18 cellular contexts compared by ENCODE assay signal in genomic region chr3:48655063-48655462, GRCh38. TPM values are rescaled to one million over a fixed set of nuclear protein-coding genes. Genes with fewer than 3 reads are reported as not detected.
A peak's percentile ranks its signal among the peaks of the same experiment; 100 is the strongest.
DNase-seq lines count a peak whose midpoint lies in the region; ATAC-seq and TF ChIP-seq lines count a peak whose summit lies in the region.
"Had no signal": no experiment of that assay in that cellular context is flagged by ENCODE, and none has a peak within 500 bp of the region (broad histone marks: within the 10 kb centered on the region; RNA-seq: fewer than 3 reads in every experiment).

No MANE protein-coding gene starts in this region.

- no peaks in the 10 kb centered on the region for H3K27me3 Mint-ChIP-seq in activated CD4-positive, alpha-beta T cell treated with anti-CD3 and anti-CD28 coated beads, Interleukin-2, amount 10 ng/mL, durations not matched to agents 7 days and 5 days
- H3K27me3 Mint-ChIP-seq in endothelial cell (ENCODE audit: unreplicated experiment): peaks cover 26% of the 10 kb centered on the region
- no peaks in the 10 kb centered on the region for H3K27me3 Mint-ChIP-seq in stimulated activated memory B cell treated with anti-CD40 and anti-IgM and Interleukin-4, amounts not matched to agents 10 μg/mL and 1 μg/mL and 100 μg/mL, for 72 hours

- H3K4me3 Mint-ChIP-seq in activated CD4-positive, alpha-beta T cell treated with anti-CD3 and anti-CD28 coated beads, Interleukin-2, amount 10 ng/mL, durations not matched to agents 7 days and 5 days: peak overlapping the region; percentile 64
- peak overlapping the region; percentile 59 for H3K4me3 Mint-ChIP-seq in endothelial cell (ENCODE audit: unreplicated experiment)
- peak overlapping the region; percentile 79 for H3K4me3 Mint-ChIP-seq in stimulated activated memory B cell treated with anti-CD40 and anti-IgM and Interleukin-4, amounts not matched to agents 10 μg/mL and 1 μg/mL and 100 μg/mL, for 72 hours

- H3K36me3 Mint-ChIP-seq in activated CD4-positive, alpha-beta T cell treated with anti-CD3 and anti-CD28 coated beads, Interleukin-2, amount 10 ng/mL, durations not matched to agents 7 days and 5 days (ENCODE audit: low read depth): no peaks in the 10 kb centered on the region
- H3K36me3 Mint-ChIP-seq in endothelial cell (ENCODE audit: low read depth, unreplicated experiment): peaks cover 13% of the 10 kb centered on the region
- no peaks in the 10 kb centered on the region for H3K36me3 Mint-ChIP-seq in stimulated activated memory B cell treated with anti-CD40 and anti-IgM and Interleukin-4, amounts not matched to agents 10 μg/mL and 1 μg/mL and 100 μg/mL, for 72 hours

- H3K4me1 ChIP-seq in RWPE2 (ENCODE audit: insufficient read depth, poor library complexity, severe bottlenecking): no peaks in the 10 kb centered on the region

- CTCF ChIA-PET in activated CD4-positive, alpha-beta T cell treated with anti-CD3 and anti-CD28 coated beads, Interleukin-2, amount 10 ng/mL, durations not matched to agents 7 days and 5 days (lab: Charles Lee): interaction anchor here (3.7 to 4.9 kb wide), 2 partner anchors 8 to 20 kb away, joined by 17 to 26 read pairs; partner anchors contain the start of genes CELSR3 and SLC26A6

- no peak overlapping the region for H3K4me3 ChIP-seq in RWPE2 (ENCODE audit: severe bottlenecking)
- H3K4me3 ChIP-seq: K562 had no signal

- H3K9me3 Mint-ChIP-seq in activated CD4-positive, alpha-beta T cell treated with anti-CD3 and anti-CD28 coated beads, Interleukin-2, amount 10 ng/mL, durations not matched to agents 7 days and 5 days: no peaks in the 10 kb centered on the region
- H3K9me3 Mint-ChIP-seq in endothelial cell (ENCODE audit: unreplicated experiment): no peaks in the 10 kb centered on the region
- no peaks in the 10 kb centered on the region for H3K9me3 Mint-ChIP-seq in stimulated activated memory B cell treated with anti-CD40 and anti-IgM and Interleukin-4, amounts not matched to agents 10 μg/mL and 1 μg/mL and 100 μg/mL, for 72 hours

- DNase-seq in activated CD4-positive, alpha-beta T cell treated with anti-CD3 and anti-CD28 coated beads, Interleukin-2, amount 10 ng/mL, durations not matched to agents 7 days and 5 days: no peak
- DNase-seq in activated CD4-positive, alpha-beta T cell treated with anti-CD3 and anti-CD28 coated beads for 4 hours: no peak
- DNase-seq in RWPE2 (ENCODE audit: low spot score) (no peak), endothelial cell (ENCODE audit: low spot score) (no peak), posterior vena cava (ENCODE audit: low spot score) (no peak), NCI-H146 (lab: John Stamatoyannopoulos, UW) (no peak)
- DNase-seq: NCI-H1436 treated with DMSO at 0.1 percent for 48 hours, NCI-H526, small intestine, tibial artery had no signal

- peaks cover 24% of the 10 kb centered on the region for H3K4me1 Mint-ChIP-seq in activated CD4-positive, alpha-beta T cell treated with anti-CD3 and anti-CD28 coated beads, Interleukin-2, amount 10 ng/mL, durations not matched to agents 7 days and 5 days
- H3K4me1 Mint-ChIP-seq in endothelial cell (ENCODE audit: unreplicated experiment): peaks cover 8% of the 10 kb centered on the region
- peaks cover 28% of the 10 kb centered on the region for H3K4me1 Mint-ChIP-seq in stimulated activated memory B cell treated with anti-CD40 and anti-IgM and Interleukin-4, amounts not matched to agents 10 μg/mL and 1 μg/mL and 100 μg/mL, for 72 hours

- no peak for TF ChIP-seq CTCF in RWPE2 (IDR thresholded peaks at IDR 0.05; ENCODE audit: poor library complexity, severe bottlenecking)
- no peak for TF ChIP-seq CTCF in endothelial cell (IDR thresholded peaks at IDR 0.05; ENCODE audit: unreplicated experiment)

- no peak for ATAC-seq in RWPE2 (ENCODE audit: low read depth)
- no peak for ATAC-seq in stimulated activated memory B cell treated with anti-CD40 and anti-IgM and Interleukin-4, amounts not matched to agents 10 μg/mL and 1 μg/mL and 100 μg/mL, for 72 hours
- ATAC-seq in GM21528 (IDR thresholded peaks at IDR 0.05; ENCODE audit: low FRiP score, unreplicated experiment): no peak
- ATAC-seq: K562, left colon had no signal

- no peaks in the 10 kb centered on the region for H3K27me3 ChIP-seq in RWPE2 (ENCODE audit: insufficient read depth, poor library complexity, severe bottlenecking)
- H3K27me3 ChIP-seq: tibial artery had no signal

- POLR2A ChIA-PET in activated CD4-positive, alpha-beta T cell treated with anti-CD3 and anti-CD28 coated beads, Interleukin-2, amount 10 ng/mL, durations not matched to agents 7 days and 5 days (lab: Charles Lee): no interaction called here

- peak overlapping the region; percentile 27 for H3K27ac ChIP-seq in RWPE2 (ENCODE audit: poor library complexity, severe bottlenecking)
- H3K27ac ChIP-seq: neutrophil had no signal

- H3K27ac Mint-ChIP-seq in activated CD4-positive, alpha-beta T cell treated with anti-CD3 and anti-CD28 coated beads, Interleukin-2, amount 10 ng/mL, durations not matched to agents 7 days and 5 days: peak overlapping the region; percentile 89
- no peak overlapping the region for H3K27ac Mint-ChIP-seq in endothelial cell (ENCODE audit: unreplicated experiment)
- H3K27ac Mint-ChIP-seq in stimulated activated memory B cell treated with anti-CD40 and anti-IgM and Interleukin-4, amounts not matched to agents 10 μg/mL and 1 μg/mL and 100 μg/mL, for 72 hours: peak overlapping the region; percentile 83

- intact Hi-C loops in posterior vena cava (cut with DNase I): no loop called here

- H3K9me3 ChIP-seq in RWPE2 (ENCODE audit: severe bottlenecking): no peaks in the 10 kb centered on the region
- H3K9me3 ChIP-seq: neutrophil, tibial artery had no signal

- H3K36me3 ChIP-seq in RWPE2 (ENCODE audit: low read depth): no peaks in the 10 kb centered on the region
- H3K36me3 ChIP-seq: neutrophil, tibial artery had no signal

RNA-seq across cellular contexts. Expression of gene CELSR3, which starts 7.6 kb away (rescaled TPM):
- 1 to 10 TPM; 7.9 to 8.6 TPM for total RNA-seq in activated CD4-positive, alpha-beta T cell treated with anti-CD3 and anti-CD28 coated beads, Interleukin-2, amount 10 ng/mL, durations not matched to agents 7 days and 5 days
- 7.6 TPM for total RNA-seq in endothelial cell (ENCODE audit: unreplicated experiment)
- under 1 TPM; 0.65 to 0.67 TPM for total RNA-seq in posterior vena cava

RNA-seq across cellular contexts. Expression of gene SLC26A6, which starts 19.8 kb away (rescaled TPM):
- 10 to 100 TPM; 41.3 to 45.7 TPM for total RNA-seq in activated CD4-positive, alpha-beta T cell treated with anti-CD3 and anti-CD28 coated beads, Interleukin-2, amount 10 ng/mL, durations not matched to agents 7 days and 5 days
- 76.1 TPM for total RNA-seq in endothelial cell (ENCODE audit: unreplicated experiment)
- total RNA-seq in posterior vena cava: 10 to 100 TPM in 1 of 2 donors, 1 to 10 TPM in 1; 7.0 to 11.7 TPM

RNA-seq across cellular contexts. Expression of gene NCKIPSD, which starts 30.7 kb away (rescaled TPM):
- total RNA-seq in activated CD4-positive, alpha-beta T cell treated with anti-CD3 and anti-CD28 coated beads, Interleukin-2, amount 10 ng/mL, durations not matched to agents 7 days and 5 days: 10 to 100 TPM; 41.5 to 42.6 TPM
- total RNA-seq in endothelial cell (ENCODE audit: unreplicated experiment): 34.1 TPM
- 10 to 100 TPM; 14.0 to 19.8 TPM for total RNA-seq in posterior vena cava

RNA-seq across cellular contexts. Expression of gene TMEM89, which starts 33.5 kb away (rescaled TPM):
- total RNA-seq in activated CD4-positive, alpha-beta T cell treated with anti-CD3 and anti-CD28 coated beads, Interleukin-2, amount 10 ng/mL, durations not matched to agents 7 days and 5 days: under 1 TPM; 0.32 to 0.33 TPM
- 0.44 TPM for total RNA-seq in endothelial cell (ENCODE audit: unreplicated experiment)
- total RNA-seq in posterior vena cava: not detected
- total RNA-seq: A673, bronchial epithelial cell, endothelial cell of umbilical vein, K562 had no signal

RNA-seq across cellular contexts. Expression of gene UQCRC1, which starts 45.6 kb away (rescaled TPM):
- total RNA-seq in activated CD4-positive, alpha-beta T cell treated with anti-CD3 and anti-CD28 coated beads, Interleukin-2, amount 10 ng/mL, durations not matched to agents 7 days and 5 days: 100 to 1,000 TPM; 150 to 157 TPM
- total RNA-seq in endothelial cell (ENCODE audit: unreplicated experiment) (165 TPM), posterior vena cava (100 to 1,000 TPM; 134 to 135 TPM)
